Comparison of ENCODE assay signal across 17 cellular contexts in genomic region chr4:10696253-10696652, GRCh38. TPM values are rescaled to one million over a fixed set of nuclear protein-coding genes. Genes with fewer than 3 reads are reported as not detected.
"Had no signal": no experiment of that assay in that cellular context is flagged by ENCODE, and none has a peak within 500 bp of the region (broad histone marks: within the 10 kb centered on the region; RNA-seq: fewer than 3 reads in every experiment).

No MANE protein-coding gene starts in this region.

- H3K27ac Mint-ChIP-seq: T-cell had no signal

- ATAC-seq: HepG2, T-cell had no signal

- DNase-seq: IMR-90, Karpas-422, KG1, MG63, NCI-H1694, NCI-H2171 treated with DMSO at 0.1 percent for 48 hours, NCI-H524, Right ventricle myocardium superior, RPMI8226, SIG-M5, SK-N-SH, SW 1271, T-cell had no signal

- H3K27me3 Mint-ChIP-seq: T-cell had no signal

- H3K4me1 Mint-ChIP-seq: T-cell had no signal

- H3K36me3 Mint-ChIP-seq: T-cell had no signal

- H3K4me3 Mint-ChIP-seq: T-cell had no signal

RNA-seq across cellular contexts. Expression of gene CLNK, which starts 11.7 kb away (rescaled TPM):
- total RNA-seq: HepG2, HT1080, IMR-90, NCI-H460, Right ventricle myocardium superior, SK-MEL-5 had no signal
